ENCODE assay signal across 8 cellular contexts in genomic region chr15:41332788-41333527, GRCh38. TPM values are rescaled to one million over a fixed set of nuclear protein-coding genes. Genes with fewer than 3 reads are reported as not detected.
DNase-seq lines count a peak whose midpoint lies in the region; ATAC-seq and TF ChIP-seq lines count a peak whose summit lies in the region.

NUSAP1 (plus strand) TSS chr15:41332881; CDS start chr15:41332958, 77 bp downstream.

- H3K4me1 Mint-ChIP-seq in activated CD4-positive, alpha-beta T cell treated with anti-CD3 and anti-CD28 coated beads, Interleukin-2, amount 10 ng/mL, durations not matched to agents 24 days and 14 days = peaks cover 35% of the 10 kb centered on the region
- H3K4me1 Mint-ChIP-seq in stimulated activated memory B cell treated with anti-CD40 and anti-IgM and Interleukin-4, amounts not matched to agents 10 μg/mL and 1 μg/mL and 100 μg/mL, for 72 hours = peaks cover 41% of the 10 kb centered on the region

- CTCF ChIA-PET in HCT116 (lab: Charles Lee) = interaction anchor here (1.0 to 1.5 kb wide), 2 partner anchors 427 to 439 kb away, joined by 3 read pairs; partner anchors contain the start of gene VPS18

- H3K9me2 ChIP-seq in HCT116 (ENCODE audit: insufficient read depth) = no peaks in the 10 kb centered on the region

- no peak for TF ChIP-seq RAD21 in HCT116 (IDR thresholded peaks at IDR 0.05; ENCODE audit: low read depth)

- TF ChIP-seq CTCF in HCT116 (IDR thresholded peaks at IDR 0.05 in 2 of 3, conservative IDR thresholded peaks at IDR 0.05 in 1 of 3; ENCODE audit: borderline replicate concordance in 1 of 3, insufficient read depth in 1 of 3, low read depth in 2 of 3, low read length in 2 of 3) = no peak

- RAD21 ChIA-PET in HCT116 (lab: Charles Lee; ENCODE audit: low non-redundant PET in 1 of 2, low total read pairs in 2 of 2, uncharacterized antibody in 2 of 2, unreplicated experiment in 2 of 2) = no interaction called here

- H4K20me1 ChIP-seq in HCT116 (ENCODE audit: insufficient read depth) = no peaks in the 10 kb centered on the region

- H3K27me3 Mint-ChIP-seq in activated CD4-positive, alpha-beta T cell treated with anti-CD3 and anti-CD28 coated beads, Interleukin-2, amount 10 ng/mL, durations not matched to agents 24 days and 14 days = no peaks in the 10 kb centered on the region
- H3K27me3 Mint-ChIP-seq in stimulated activated memory B cell treated with anti-CD40 and anti-IgM and Interleukin-4, amounts not matched to agents 10 μg/mL and 1 μg/mL and 100 μg/mL, for 72 hours = no peaks in the 10 kb centered on the region

- H3K36me3 Mint-ChIP-seq in activated CD4-positive, alpha-beta T cell treated with anti-CD3 and anti-CD28 coated beads, Interleukin-2, amount 10 ng/mL, durations not matched to agents 24 days and 14 days (ENCODE audit: low read depth) = peaks cover 31% of the 10 kb centered on the region
- H3K36me3 Mint-ChIP-seq in stimulated activated memory B cell treated with anti-CD40 and anti-IgM and Interleukin-4, amounts not matched to agents 10 μg/mL and 1 μg/mL and 100 μg/mL, for 72 hours = no peaks in the 10 kb centered on the region

- no peaks in the 10 kb centered on the region for H3K9me3 Mint-ChIP-seq in activated CD4-positive, alpha-beta T cell treated with anti-CD3 and anti-CD28 coated beads, Interleukin-2, amount 10 ng/mL, durations not matched to agents 24 days and 14 days
- no peaks in the 10 kb centered on the region for H3K9me3 Mint-ChIP-seq in stimulated activated memory B cell treated with anti-CD40 and anti-IgM and Interleukin-4, amounts not matched to agents 10 μg/mL and 1 μg/mL and 100 μg/mL, for 72 hours

- no peaks in the 10 kb centered on the region for H3K9me3 ChIP-seq in HCT116 (ENCODE audit: control insufficient read depth in 1 of 2, insufficient read depth in 1 of 2, low read depth in 1 of 2, low read length in 2 of 2)

- BruUV-seq in HCT116 (replicated peaks; lab: Mats Ljungman, UMichigan) = TSS peak; percentile 89

- peak within 1 kb of the TSS; percentile 91 to 96 for H3K4me3 ChIP-seq in HCT116 (replicated peaks in 1 of 2; ENCODE audit: low read depth in 1 of 2, low read length in 2 of 2)

- H3K36me3 ChIP-seq in HCT116 (ENCODE audit: control insufficient read depth in 1 of 2, insufficient read depth in 2 of 2, low read length in 2 of 2) = peaks cover 0 to 7% of the 10 kb centered on the region in 2 experiments; a peak in 2 of 4 replicates

- POLR2A ChIA-PET in HCT116 (lab: Charles Lee) = interaction anchor here (0.7 to 2.8 kb wide), 10 partner anchors 10 to 640 kb away, joined by 3 to 12 read pairs (median 3); partner anchors contain the start of gene CHAC1

- intact Hi-C loops in activated CD4-positive, alpha-beta T cell treated with anti-CD3 and anti-CD28 coated beads, Interleukin-2, amount 10 ng/mL, durations not matched to agents 24 days and 14 days (cut with micrococcal nuclease) = loop anchor here (1.0 to 2.0 kb wide), 4 partner anchors 49 to 158 kb away; partner anchors contain the start of genes CHP1 and RTF1
- intact Hi-C loops in HCT116 (cut with micrococcal nuclease) = loop anchor here (2.0 kb wide), 1 partner anchor 426 kb away; no protein-coding TSS in a partner anchor

- H3K4me2 ChIP-seq in HCT116 (ENCODE audit: low read length) = peak within 1 kb of the TSS; percentile 85

- no peaks in the 10 kb centered on the region for H3K27me3 ChIP-seq in HCT116 (ENCODE audit: insufficient read depth, low read length)

- peak within 1 kb of the TSS; percentile 98 for H3K27ac Mint-ChIP-seq in activated CD4-positive, alpha-beta T cell treated with anti-CD3 and anti-CD28 coated beads, Interleukin-2, amount 10 ng/mL, durations not matched to agents 24 days and 14 days
- peak within 1 kb of the TSS; percentile 89 for H3K27ac Mint-ChIP-seq in stimulated activated memory B cell treated with anti-CD40 and anti-IgM and Interleukin-4, amounts not matched to agents 10 μg/mL and 1 μg/mL and 100 μg/mL, for 72 hours

- peak within 1 kb of the TSS; percentile 95 for H3K4me3 Mint-ChIP-seq in activated CD4-positive, alpha-beta T cell treated with anti-CD3 and anti-CD28 coated beads, Interleukin-2, amount 10 ng/mL, durations not matched to agents 24 days and 14 days
- H3K4me3 Mint-ChIP-seq in stimulated activated memory B cell treated with anti-CD40 and anti-IgM and Interleukin-4, amounts not matched to agents 10 μg/mL and 1 μg/mL and 100 μg/mL, for 72 hours = peak within 1 kb of the TSS; percentile 89

- peak within 1 kb of the TSS; percentile 83 for H2AFZ ChIP-seq in HCT116 (ENCODE audit: low read depth, low read length, poor library complexity, severe bottlenecking)

- H3K9ac ChIP-seq in HCT116 (ENCODE audit: low read length) = peak within 1 kb of the TSS; percentile 98

- H3K27ac ChIP-seq in HCT116 (ENCODE audit: low read depth, low read length) = peak within 1 kb of the TSS; percentile 93

- peak; percentile 91 for TF ChIP-seq POLR2A in HCT116 (IDR thresholded peaks at IDR 0.05; ENCODE audit: borderline replicate concordance, extremely low read depth, insufficient read depth, insufficient read length)

- DNase-seq in activated CD4-positive, alpha-beta T cell treated with anti-CD3 and anti-CD28 coated beads, Interleukin-2, amount 10 ng/mL, durations not matched to agents 24 days and 14 days = no peak
- DNase-seq in activated CD4-positive, alpha-beta T cell treated with anti-CD3 and anti-CD28 coated beads for 48 hours = no peak
- DNase-seq in HCT116 (ENCODE audit: low read depth, low spot score) = no peak
- peak; percentile 64 for DNase-seq in MV-4-11 (lab: John Stamatoyannopoulos, UW)
- DNase-seq in amniotic epithelial cell (ENCODE audit: low read depth) = peak; percentile 41
- DNase-seq in iPS-NIHi11 (ENCODE audit: low spot score) = peak; percentile 71
- no peak for DNase-seq in glomerular visceral epithelial cell (ENCODE audit: extremely low spot score)

- H3K79me2 ChIP-seq in HCT116 (ENCODE audit: insufficient read depth, low read length) = peaks cover 68% of the 10 kb centered on the region

- H3K4me1 ChIP-seq in HCT116 (ENCODE audit: control insufficient read depth in 1 of 2, insufficient read depth in 2 of 2, low read length in 2 of 2) = peaks cover 15 to 23% of the 10 kb centered on the region in 2 experiments

- ATAC-seq in HCT116 = peak; percentile 35
- ATAC-seq in stimulated activated memory B cell treated with anti-CD40 and anti-IgM and Interleukin-4, amounts not matched to agents 10 μg/mL and 1 μg/mL and 100 μg/mL, for 72 hours = peak; percentile 52

TF ChIP-seq in HCT116, 20 proteins besides CTCF, POLR2A, EP300 and RAD21:
- TF ChIP-seq EGR1 (IDR thresholded peaks at IDR 0.05; ENCODE audit: low read depth) = no peak
- 0 out of 2 replicates have a peak, but pooled peaks have one; percentile 10 for TF ChIP-seq CEBPB (IDR thresholded peaks at IDR 0.05; ENCODE audit: low read depth)
- peak; percentile 88 for TF ChIP-seq POLR2AphosphoS5 (IDR thresholded peaks at IDR 0.05; ENCODE audit: low read depth, low read length)
- TF ChIP-seq, protein P1, sequence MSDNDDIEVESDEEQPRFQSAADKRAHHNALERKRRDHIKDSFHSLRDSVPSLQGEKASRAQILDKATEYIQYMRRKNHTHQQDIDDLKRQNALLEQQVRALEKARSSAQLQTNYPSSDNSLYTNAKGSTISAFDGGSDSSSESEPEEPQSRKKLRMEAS (IDR thresholded peaks at IDR 0.05) = peak; percentile 57
- no peak; the same call in none of the 2 replicates for TF ChIP-seq CBX3 (IDR thresholded peaks at IDR 0.05; ENCODE audit: low read depth)
- TF ChIP-seq SIN3A (IDR thresholded peaks at IDR 0.05; ENCODE audit: low read depth) = peak; percentile 95
- TF ChIP-seq FOSL1 (IDR thresholded peaks at IDR 0.05; ENCODE audit: low read depth) = no peak
TF ChIP-seq in HCT116: peak in this region for 4.

RNA-seq across cellular contexts. Expression of gene NUSAP1, which starts in this region (rescaled TPM):
- 115 and 116 TPM in 2 replicates for total RNA-seq in activated CD4-positive, alpha-beta T cell treated with anti-CD3 and anti-CD28 coated beads, Interleukin-2, amount 10 ng/mL, durations not matched to agents 24 days and 14 days
- 146 TPM for total RNA-seq in HCT116 (2021; ENCODE audit: unreplicated experiment)
- polyA plus RNA-seq in HCT116 (2012) = 176 and 230 TPM in 2 replicates

Comparison
In these comparisons a context has a peak if more than half of its experiments do, and no peak if none do; other contexts are left out.
1. DNase-seq: peak in MV-4-11 (single experiment), amniotic epithelial cell (single experiment) and iPS-NIHi11 (single experiment); none in activated CD4-positive, alpha-beta T cell treated with anti-CD3 and anti-CD28 coated beads, Interleukin-2, amount 10 ng/mL, durations not matched to agents 24 days and 14 days (single experiment), activated CD4-positive, alpha-beta T cell treated with anti-CD3 and anti-CD28 coated beads for 48 hours (single experiment), HCT116 (single experiment) and glomerular visceral epithelial cell (single experiment).